In genomic region chr2:231900486-231900942, GRCh38 we compare ENCODE assay signal across 8 cellular contexts. TPM values are rescaled to one million over a fixed set of nuclear protein-coding genes. Genes with fewer than 3 reads are reported as not detected.
DNase-seq lines count a peak whose midpoint lies in the region; ATAC-seq, FAIRE-seq and TF ChIP-seq lines count a peak whose summit lies in the region.

No MANE protein-coding gene starts in this region.

- H3K27me3 Mint-ChIP-seq in activated T-cell treated with anti-CD3 and anti-CD28 coated beads, Interleukin-2, amount 50 U/mL, for 72 hours (ENCODE audit: low read depth) = peaks cover 6% of the 10 kb centered on the region
- H3K27me3 Mint-ChIP-seq in type B pancreatic cell = peaks cover 13% of the 10 kb centered on the region

- TF ChIP-seq POLR2A in A549 (IDR thresholded peaks at IDR 0.05; ENCODE audit: low read length) = no peak

- no peaks in the 10 kb centered on the region for H3K36me3 Mint-ChIP-seq in activated T-cell treated with anti-CD3 and anti-CD28 coated beads, Interleukin-2, amount 50 U/mL, for 72 hours (ENCODE audit: insufficient read depth in 2 of 2)
- no peaks in the 10 kb centered on the region for H3K36me3 Mint-ChIP-seq in type B pancreatic cell

- H3K9me3 Mint-ChIP-seq in activated T-cell treated with anti-CD3 and anti-CD28 coated beads, Interleukin-2, amount 50 U/mL, for 72 hours = no peaks in the 10 kb centered on the region
- no peaks in the 10 kb centered on the region for H3K9me3 Mint-ChIP-seq in type B pancreatic cell

- no peaks in the 10 kb centered on the region for H3K27me3 ChIP-seq in PC-9 (ENCODE audit: insufficient read depth, low read depth)

- H3K4me2 ChIP-seq in A549 (peak overlapping the region; percentile 50), PC-9 (peak overlapping the region; percentile 45; the same call in 1 of the 2 replicates)

- H3K36me3 ChIP-seq in PC-9 (ENCODE audit: low read depth) = no peaks in the 10 kb centered on the region

- BruUV-seq in PC-9 (replicated peaks; lab: Mats Ljungman, UMichigan) = no TSS peak

- no peak overlapping the region for H3K4me3 Mint-ChIP-seq in activated T-cell treated with anti-CD3 and anti-CD28 coated beads, Interleukin-2, amount 50 U/mL, for 72 hours
- no peak overlapping the region for H3K4me3 Mint-ChIP-seq in type B pancreatic cell

- H3K79me2 ChIP-seq in PC-9 (ENCODE audit: low read depth) = no peaks in the 10 kb centered on the region

- 4% methylated on average over 20 of the region's 22 CpGs for WGBS in A549 (ENCODE audit: missing lambda C conversion rate)

- H4K20me1 ChIP-seq in PC-9 (ENCODE audit: insufficient read depth) = no peaks in the 10 kb centered on the region

- H3K27ac ChIP-seq in A549 (peak overlapping the region in 1 of 2 experiments; percentile 42; a peak in 1 of 6 replicates), PC-9 (no peak overlapping the region)

- TF ChIP-seq CTCF in A549 (IDR thresholded peaks at IDR 0.05) (peak; percentile 86), PC-9 (conservative IDR thresholded peaks at IDR 0.05) (peak; percentile 91), type B pancreatic cell (conservative IDR thresholded peaks at IDR 0.05) (peak; percentile 92)

- H3K4me3 ChIP-seq in A549 (no peak overlapping the region), PC-9 (no peak overlapping the region)

- H3K4me1 ChIP-seq in A549 (no peaks in the 10 kb centered on the region), PC-9 (replicated peaks; ENCODE audit: insufficient read depth) (no peaks in the 10 kb centered on the region)

- H2AFZ ChIP-seq in PC-9 = no peak overlapping the region

- H3K9me2 ChIP-seq in PC-9 (ENCODE audit: insufficient read depth) = no peaks in the 10 kb centered on the region

- POLR2A ChIA-PET in A549 (lab: Yijun Ruan, JAX) (interaction anchor here (1.0 kb wide), 1 partner anchor 624 kb away, joined by 3 read pairs; no protein-coding TSS in a partner anchor), PC-9 (lab: Charles Lee; ENCODE audit: unreplicated experiment) (interaction anchor here (0.6 kb wide), 1 partner anchor 521 kb away, joined by 5 read pairs; no protein-coding TSS in a partner anchor)

- TF ChIP-seq RAD21 in A549 (conservative IDR thresholded peaks at IDR 0.05 in 1 of 2, IDR thresholded peaks at IDR 0.05 in 1 of 2) = peak; percentile 65 to 67

- no peaks in the 10 kb centered on the region for H3K4me1 Mint-ChIP-seq in activated T-cell treated with anti-CD3 and anti-CD28 coated beads, Interleukin-2, amount 50 U/mL, for 72 hours (ENCODE audit: low read depth)
- H3K4me1 Mint-ChIP-seq in type B pancreatic cell (ENCODE audit: unreplicated experiment) = no peaks in the 10 kb centered on the region

- TF ChIP-seq EP300 in A549 (IDR thresholded peaks at IDR 0.05) = no peak

- ATAC-seq in A549 (peak; percentile 97 to 99), GM21526 (IDR thresholded peaks at IDR 0.05; ENCODE audit: low FRiP score, unreplicated experiment) (peak; percentile 49)
- peak; percentile 69 to 74 for ATAC-seq in activated T-cell treated with anti-CD3 and anti-CD28 coated beads, Interleukin-2, amount 50 U/mL, for 72 hours (replicated peaks in 1 of 2)

- intact Hi-C loops in PC-9 (cut with micrococcal nuclease; ENCODE audit: unreplicated experiment) = loop anchor here (1.0 to 10.0 kb wide), 2 partner anchors 48 to 624 kb away; partner anchors contain the start of genes CHRND and PRSS56

- H3K27ac Mint-ChIP-seq in activated T-cell treated with anti-CD3 and anti-CD28 coated beads, Interleukin-2, amount 50 U/mL, for 72 hours = no peak overlapping the region
- H3K27ac Mint-ChIP-seq in type B pancreatic cell = no peak overlapping the region

- H3K9me3 ChIP-seq in A549 (no peaks in the 10 kb centered on the region), PC-9 (ENCODE audit: insufficient read depth, low read depth) (no peaks in the 10 kb centered on the region)

- CTCF ChIA-PET in A549 (lab: Yijun Ruan, JAX) = interaction anchor here (0.8 to 7.6 kb wide), 58 partner anchors 9 to 621 kb away, joined by 3 to 71 read pairs (median 5); partner anchors contain the start of gene PRSS56
- CTCF ChIA-PET in PC-9 (lab: Charles Lee) = interaction anchor here (0.6 to 1.4 kb wide), 5 partner anchors 16 to 597 kb away, joined by 3 to 5 read pairs (median 4); no protein-coding TSS in a partner anchor

- DNase-seq in A549 (ENCODE audit: low read depth in 1 of 2, low spot score in 1 of 2) (peak; percentile 84 to 86), PC-9 (peak; percentile 64 to 88), foreskin melanocyte (peak; percentile 44), nucleus accumbens (lab: John Stamatoyannopoulos, UW) (peak in 40 of 56 donors; percentile 2 to 77 (median 25)), type B pancreatic cell (ENCODE audit: extremely low spot score, unreplicated experiment) (peak; percentile 83), NCI-H2107 treated with DMSO at 0.1 percent for 48 hours (lab: John Stamatoyannopoulos, UW; ENCODE audit: unreplicated experiment) (no peak)
- DNase-seq in activated T-cell treated with anti-CD3 and anti-CD28 coated beads, Interleukin-2, amount 50 U/mL, for 72 hours = peak; percentile 77 to 79

- FAIRE-seq in A549 (lab: Jason Lieb, UNC) = no peak

- no peaks in the 10 kb centered on the region for H3F3A ChIP-seq in PC-9 (ENCODE audit: insufficient read depth, low read depth)

TF ChIP-seq in A549, 52 proteins besides CTCF, POLR2A, EP300 and RAD21:
- peak; percentile 84 for TF ChIP-seq SMC3 (IDR thresholded peaks at IDR 0.05)
- no peak for TF ChIP-seq ESRRA (IDR thresholded peaks at IDR 0.05; ENCODE audit: borderline replicate concordance, low read length)
- TF ChIP-seq MAX (IDR thresholded peaks at IDR 0.05) = 0 out of 2 replicates have a peak, but pooled peaks have one; percentile 21
- TF ChIP-seq NFE2L2 (conservative IDR thresholded peaks at IDR 0.05; ENCODE audit: low read length) = 0 out of 2 replicates have a peak, but pooled peaks have one; percentile 4

RNA-seq across cellular contexts. Expression of gene NPPC, which starts 25.7 kb away (rescaled TPM):
- polyA plus RNA-seq in A549 (2011; rRNA removed) (not detected in 2 replicates), A549 (2017; fragmentation: RNase III; extraction: RNeasy Plus Mini Kit Qiagen cat#74134 plus additional on column Dnase treatment) (0.12 TPM in 1 of 3 replicates, not detected in the others)
- 0.19 TPM in 2 replicates for polyA plus RNA-seq in A549 (2012; cell fraction: cytosol; rRNA removed)
- polyA plus RNA-seq in A549 (2012; cell fraction: nucleus; rRNA removed) = 0.07 TPM in 1 of 2 replicates, not detected in the other
- polyA minus RNA-seq in A549 (2011; rRNA and poly(A)+ RNA removed) = not detected in 2 replicates
- total RNA-seq in PC-9 (2021) (not detected in 2 replicates), type B pancreatic cell (ENCODE audit: low replicate concordance) (1.6 and 5.4 TPM in 2 replicates)
- 1 to 10 TPM in 1 of 2 donors, under 1 TPM in 1; 0.58 to 1.1 TPM for total RNA-seq in activated T-cell treated with anti-CD3 and anti-CD28 coated beads, Interleukin-2, amount 50 U/mL, for 72 hours
